In genomic region chr10:77179015-77179695, GRCh38 we compare ENCODE assay signal across 11 cellular contexts.
A peak's percentile ranks its signal among the peaks of the same experiment; 100 is the strongest.
DNase-seq lines count a peak whose midpoint lies in the region; ATAC-seq and TF ChIP-seq lines count a peak whose summit lies in the region.
"Had no signal": no experiment of that assay in that cellular context is flagged by ENCODE, and none has a peak within 500 bp of the region (broad histone marks: within the 10 kb centered on the region; RNA-seq: fewer than 3 reads in every experiment).

No MANE protein-coding gene starts in this region.

- CTCF ChIA-PET in Panc1 (lab: Charles Lee): no interaction called here

- peak overlapping the region; percentile 25; the same call in 1 of the 2 replicates for H3K27ac ChIP-seq in Panc1 (ENCODE audit: low read length)
- no peak overlapping the region for H3K27ac ChIP-seq in ovary

- H3K4me3 ChIP-seq in Panc1 (ENCODE audit: low read depth in 2 of 2, low read length in 2 of 2): no peak overlapping the region
- H3K4me3 ChIP-seq in ovary: no peak overlapping the region

- H3K36me3 Mint-ChIP-seq in activated T-helper 2 cell treated with anti-CD3 and anti-CD28 coated beads, Interferon-gamma antibody, Interleukin-2, Interleukin-4, amounts not matched to agents 10 μg/mL and 5 μg/mL and 100 μg/mL, durations not matched to agents 14 hours and 24 hours and 36 hours (ENCODE audit: low read depth): no peaks in the 10 kb centered on the region
- H3K36me3 Mint-ChIP-seq: activated naive CD8-positive, alpha-beta T cell had no signal

- H3K27ac Mint-ChIP-seq in activated T-helper 2 cell treated with anti-CD3 and anti-CD28 coated beads, Interferon-gamma antibody, Interleukin-2, Interleukin-4, amounts not matched to agents 10 μg/mL and 5 μg/mL and 100 μg/mL, durations not matched to agents 14 hours and 24 hours and 36 hours: no peak overlapping the region
- H3K27ac Mint-ChIP-seq: activated naive CD8-positive, alpha-beta T cell had no signal

- TF ChIP-seq POLR2A in ovary (IDR thresholded peaks at IDR 0.05): no peak

- no peaks in the 10 kb centered on the region for H3K27me3 ChIP-seq in Panc1 (ENCODE audit: control insufficient read depth, insufficient read depth, low read length)
- no peaks in the 10 kb centered on the region for H3K27me3 ChIP-seq in ovary

- in situ Hi-C loops in Panc1 (cut with HindIII; ENCODE audit: low pct_unique_long_range_greater_than_20kb, low sequenced_read_pairs): no loop called here

- H3K36me3 ChIP-seq in Panc1 (ENCODE audit: control insufficient read depth, insufficient read depth, low read length): no peaks in the 10 kb centered on the region
- H3K36me3 ChIP-seq in ovary: no peaks in the 10 kb centered on the region

- H3K4me1 ChIP-seq in Panc1 (ENCODE audit: control insufficient read depth, insufficient read depth, low read length) (peaks cover 7% of the 10 kb centered on the region; the same call in 1 of the 2 replicates), ovary (ENCODE audit: insufficient read depth) (peaks cover 1% of the 10 kb centered on the region)

- H3K4me1 Mint-ChIP-seq in activated T-helper 2 cell treated with anti-CD3 and anti-CD28 coated beads, Interferon-gamma antibody, Interleukin-2, Interleukin-4, amounts not matched to agents 10 μg/mL and 5 μg/mL and 100 μg/mL, durations not matched to agents 14 hours and 24 hours and 36 hours (ENCODE audit: low read depth): no peaks in the 10 kb centered on the region

- 58 to 60% (median 59%) methylated on average over 12 of the region's 12 CpGs for WGBS in ovary, 3 donors

- peak; percentile 53 for DNase-seq in Ammon's horn (ENCODE audit: low spot score)
- DNase-seq in Panc1 (ENCODE audit: low read depth, low spot score): no peak
- peak; percentile 86 for DNase-seq in fibroblast of gingiva (ENCODE audit: low read depth)
- DNase-seq in ovary: peak; percentile 61 to 74 (median 66)
- DNase-seq in activated T-helper 2 cell treated with anti-CD3 and anti-CD28 coated beads, Interferon-gamma antibody, Interleukin-2, Interleukin-4, amounts not matched to agents 10 μg/mL and 5 μg/mL and 100 μg/mL, durations not matched to agents 14 hours and 24 hours and 36 hours (ENCODE audit: low spot score): no peak
- DNase-seq in SK-N-DZ (ENCODE audit: low spot score): no peak
- DNase-seq: KG1; stimulated activated CD4-positive, alpha-beta T cell treated with anti-CD3 and anti-CD28 coated beads, Interleukin-4, amount 100 ng/mL, for 4 hours had no signal

- ATAC-seq in Panc1 (peak; percentile 72), HG02840 (IDR thresholded peaks at IDR 0.05; ENCODE audit: low FRiP score, unreplicated experiment) (no peak), GM18858 (IDR thresholded peaks at IDR 0.05; ENCODE audit: unreplicated experiment) (no peak)

- H3K9me3 ChIP-seq in Panc1 (ENCODE audit: control insufficient read depth, insufficient read depth, low read depth, low read length) (no peaks in the 10 kb centered on the region), ovary (no peaks in the 10 kb centered on the region)

- POLR2A ChIA-PET in Panc1 (lab: Charles Lee): no interaction called here

- no peaks in the 10 kb centered on the region for H3K9me3 Mint-ChIP-seq in activated T-helper 2 cell treated with anti-CD3 and anti-CD28 coated beads, Interferon-gamma antibody, Interleukin-2, Interleukin-4, amounts not matched to agents 10 μg/mL and 5 μg/mL and 100 μg/mL, durations not matched to agents 14 hours and 24 hours and 36 hours

- no peaks in the 10 kb centered on the region for H3K27me3 Mint-ChIP-seq in activated T-helper 2 cell treated with anti-CD3 and anti-CD28 coated beads, Interferon-gamma antibody, Interleukin-2, Interleukin-4, amounts not matched to agents 10 μg/mL and 5 μg/mL and 100 μg/mL, durations not matched to agents 14 hours and 24 hours and 36 hours (ENCODE audit: low read depth)

- intact Hi-C loops in Panc1 (cut with micrococcal nuclease; ENCODE audit: unreplicated experiment) (no loop called here), ovary (cut with DNase I) (loop anchor here in 3 of 4 donors (5.0 to 10.0 kb wide), 4 partner anchors 66 to 463 kb away; no protein-coding TSS in a partner anchor)
- intact Hi-C loops in activated T-helper 2 cell treated with anti-CD3 and anti-CD28 coated beads, Interferon-gamma antibody, Interleukin-2, Interleukin-4, amounts not matched to agents 10 μg/mL and 5 μg/mL and 100 μg/mL, durations not matched to agents 14 hours and 24 hours and 36 hours (cut with micrococcal nuclease): no loop called here

- TF ChIP-seq EP300 in ovary (IDR thresholded peaks at IDR 0.05): no peak

- TF ChIP-seq CTCF in Panc1 (IDR thresholded peaks at IDR 0.05): no peak
- TF ChIP-seq CTCF in ovary (IDR thresholded peaks at IDR 0.05): no peak

- no peak overlapping the region for H3K4me3 Mint-ChIP-seq in activated T-helper 2 cell treated with anti-CD3 and anti-CD28 coated beads, Interferon-gamma antibody, Interleukin-2, Interleukin-4, amounts not matched to agents 10 μg/mL and 5 μg/mL and 100 μg/mL, durations not matched to agents 14 hours and 24 hours and 36 hours (ENCODE audit: low read depth)
- H3K4me3 Mint-ChIP-seq: activated naive CD8-positive, alpha-beta T cell had no signal

- BruUV-seq in Panc1 (replicated peaks; lab: Mats Ljungman, UMichigan): no TSS peak

Comparison
In these comparisons a context has a peak if more than half of its experiments do, and no peak if none do; other contexts are left out.
1. DNase-seq: peak in Ammon's horn (single experiment), fibroblast of gingiva (single experiment) and ovary (5 of 5); none in Panc1 (single experiment), activated T-helper 2 cell treated with anti-CD3 and anti-CD28 coated beads, Interferon-gamma antibody, Interleukin-2, Interleukin-4, amounts not matched to agents 10 μg/mL and 5 μg/mL and 100 μg/mL, durations not matched to agents 14 hours and 24 hours and 36 hours (single experiment) and SK-N-DZ (single experiment).
2. intact Hi-C loops: an anchor here in ovary (5.0 to 10.0 kb wide); none called in Panc1 and activated T-helper 2 cell treated with anti-CD3 and anti-CD28 coated beads, Interferon-gamma antibody, Interleukin-2, Interleukin-4, amounts not matched to agents 10 μg/mL and 5 μg/mL and 100 μg/mL, durations not matched to agents 14 hours and 24 hours and 36 hours.